1 cellular context compared by ENCODE assay signal in the genomic region with DNA sequence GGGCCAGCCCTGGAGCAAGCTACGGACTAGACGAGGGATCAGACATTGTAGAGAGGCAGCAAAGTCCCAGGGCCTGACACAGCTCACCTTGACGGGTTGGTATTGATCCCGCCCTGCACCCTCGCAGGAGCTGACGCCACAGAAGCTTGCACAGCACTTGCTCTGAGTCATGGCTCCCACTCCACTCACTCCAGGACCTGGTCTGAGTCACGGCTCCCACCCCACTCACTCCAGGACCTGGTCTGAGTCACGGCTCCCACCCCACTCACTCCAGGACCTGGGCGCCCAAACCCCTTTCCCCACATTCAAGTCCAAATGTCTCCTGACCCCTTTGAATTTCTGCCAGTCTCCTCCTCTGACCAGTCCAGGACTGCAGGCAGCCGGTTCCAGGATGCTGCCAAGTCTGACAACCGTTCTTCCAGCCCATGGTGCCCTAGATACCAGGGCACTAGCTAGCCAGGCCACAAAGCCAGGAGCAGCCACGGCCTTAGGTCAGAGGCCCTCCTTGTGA.
TF ChIP-seq lines count a peak whose summit lies in the region.

No MANE protein-coding gene starts in this region.

TF ChIP-seq in IMR-90, 13 proteins besides CTCF, POLR2A, EP300 and RAD21:
- TF ChIP-seq BHLHE40 (IDR thresholded peaks at IDR 0.05; ENCODE audit: low read depth, low read length) (peak; percentile 20; the same call in 1 of the 2 replicates), MAZ (IDR thresholded peaks at IDR 0.05; ENCODE audit: borderline replicate concordance, low read depth, low read length) (0 out of 2 replicates have a peak, but pooled peaks have one; percentile 14), NFE2L2 (IDR thresholded peaks at IDR 0.05; ENCODE audit: low read depth, low read length) (no peak), FOS (IDR thresholded peaks at IDR 0.05; ENCODE audit: low read depth, low read length) (peak; percentile 96), CEBPB (IDR thresholded peaks at IDR 0.05; ENCODE audit: low read depth, low read length) (peak; percentile 80)
